28 cellular contexts compared by ENCODE assay signal in genomic region chr1:216849141-216849540, GRCh38.
"Had no signal": no experiment of that assay in that cellular context is flagged by ENCODE, and none has a peak within 500 bp of the region (broad histone marks: within the 10 kb centered on the region; RNA-seq: fewer than 3 reads in every experiment).

No MANE protein-coding gene starts in this region.

- H3K27me3 ChIP-seq: neural progenitor cell, pancreas, right atrium auricular region, right lobe of liver, sigmoid colon, spleen, thyroid gland, tibial nerve, upper lobe of left lung, vagina had no signal

- H3K27ac ChIP-seq: neural progenitor cell, pancreas, prostate gland, right atrium auricular region, right lobe of liver, sigmoid colon, spleen, thoracic aorta, thyroid gland, tibial nerve, upper lobe of left lung, vagina had no signal

- H2AFZ ChIP-seq: neural progenitor cell had no signal

- DNase-seq: naive thymus-derived CD4-positive, alpha-beta T cell; natural killer cell; pancreas; retina; right lobe of liver; sigmoid colon; spleen; stimulated activated CD4-positive, alpha-beta T cell treated with anti-CD3 and anti-CD28 coated beads, Interleukin-12 subunit alpha, Interleukin-12 subunit beta, amount 100 ng/mL, for 4 hours; stimulated activated CD4-positive, alpha-beta T cell treated with anti-CD3 and anti-CD28 coated beads, Interleukin-1b, Interleukin-23, amount 100 ng/mL, for 48 hours; stimulated activated CD4-positive, alpha-beta T cell treated with anti-CD3 and anti-CD28 coated beads, Interleukin-4, amount 100 ng/mL, for 1 hour; stimulated activated CD4-positive, alpha-beta T cell treated with anti-CD3 and anti-CD28 coated beads, Interleukin-4, amount 100 ng/mL, for 4 hours; stimulated activated CD8-positive, alpha-beta memory T cell treated with anti-CD3 and anti-CD28 coated beads, Interleukin-4, amount 100 ng/mL, for 48 hours; stimulated activated naive CD4-positive, alpha-beta T cell; stimulated activated naive CD8-positive, alpha-beta T cell treated with anti-CD3 and anti-CD28 coated beads, Interleukin-15, amount 100 ng/mL, for 72 hours; stimulated activated naive CD8-positive, alpha-beta T cell treated with anti-CD3 and anti-CD28 coated beads, Interleukin-15, Interleukin-2, amounts not matched to agents 100 U/mL and 50 U/mL, for 24 hours; substantia nigra; thyroid gland; trophoblast cell; upper lobe of left lung had no signal

- H3K4me1 ChIP-seq: pancreas, prostate gland, right atrium auricular region, right lobe of liver, sigmoid colon, spleen, tibial nerve, upper lobe of left lung, vagina had no signal

- H3K4me3 ChIP-seq: neural progenitor cell, pancreas, prostate gland, right atrium auricular region, right lobe of liver, sigmoid colon, smooth muscle cell, spleen, thoracic aorta, thyroid gland, tibial nerve, upper lobe of left lung, vagina had no signal

- ATAC-seq: naive thymus-derived CD4-positive, alpha-beta T cell; natural killer cell; pancreas; right lobe of liver; stimulated activated memory B cell treated with anti-CD40 and anti-IgM and Interleukin-4, amounts not matched to agents 10 μg/mL and 1 μg/mL and 100 μg/mL, for 72 hours; stimulated activated naive CD8-positive, alpha-beta T cell treated with anti-CD3 and anti-CD28 coated beads, Interleukin-15, amount 100 ng/mL, for 72 hours; stimulated activated naive CD8-positive, alpha-beta T cell treated with anti-CD3 and anti-CD28 coated beads, Interleukin-15, Interleukin-2, amounts not matched to agents 100 U/mL and 50 U/mL, for 24 hours had no signal

- FAIRE-seq: pancreas, urothelium cell line had no signal

- H3K9me3 ChIP-seq: prostate gland, right atrium auricular region, right lobe of liver, sigmoid colon, spleen, thoracic aorta, thyroid gland, tibial nerve, upper lobe of left lung, vagina had no signal

- H3K36me3 ChIP-seq: neural progenitor cell, prostate gland, right atrium auricular region, right lobe of liver, sigmoid colon, spleen, thoracic aorta, thyroid gland, tibial nerve, upper lobe of left lung, vagina had no signal

- H3K4me2 ChIP-seq: neural progenitor cell, smooth muscle cell had no signal
